ENCODE assay signal across 12 cellular contexts in genomic region chr7:117137868-117138267, GRCh38.
DNase-seq lines count a peak whose midpoint lies in the region; FAIRE-seq and TF ChIP-seq lines count a peak whose summit lies in the region.
"Had no signal": no experiment of that assay in that cellular context is flagged by ENCODE, and none has a peak within 500 bp of the region (broad histone marks: within the 10 kb centered on the region; RNA-seq: fewer than 3 reads in every experiment).

No MANE protein-coding gene starts in this region.

- H3K27me3 Mint-ChIP-seq in astrocyte (ENCODE audit: low read depth, unreplicated experiment) = no peaks in the 10 kb centered on the region
- no peaks in the 10 kb centered on the region for H3K27me3 Mint-ChIP-seq in activated CD4-positive, alpha-beta memory T cell treated with anti-CD3 and anti-CD28 coated beads, Interleukin-2, amount 10 ng/mL, durations not matched to agents 7 days and 5 days

- no peaks in the 10 kb centered on the region for H3K9me3 Mint-ChIP-seq in astrocyte (ENCODE audit: unreplicated experiment)
- H3K9me3 Mint-ChIP-seq in activated CD4-positive, alpha-beta memory T cell treated with anti-CD3 and anti-CD28 coated beads, Interleukin-2, amount 10 ng/mL, durations not matched to agents 7 days and 5 days = no peaks in the 10 kb centered on the region

- H3K27ac Mint-ChIP-seq in astrocyte (ENCODE audit: unreplicated experiment) = no peak overlapping the region
- no peak overlapping the region for H3K27ac Mint-ChIP-seq in activated CD4-positive, alpha-beta memory T cell treated with anti-CD3 and anti-CD28 coated beads, Interleukin-2, amount 10 ng/mL, durations not matched to agents 7 days and 5 days

- H3K4me2 ChIP-seq in astrocyte (ENCODE audit: low read length) = no peak overlapping the region
- H3K4me2 ChIP-seq: A549, BLaER1 had no signal

- no peaks in the 10 kb centered on the region for H3K79me2 ChIP-seq in astrocyte (ENCODE audit: insufficient read depth, low read length)

- TF ChIP-seq CTCF in HFF-Myc (IDR thresholded peaks at IDR 0.05; ENCODE audit: low read depth, low read length, missing control alignments) (no peak), astrocyte (IDR thresholded peaks at IDR 0.05; ENCODE audit: insufficient read depth, low read depth, low read length) (no peak)

- H3K9me3 ChIP-seq in astrocyte (ENCODE audit: insufficient read depth, low read depth, low read length) = no peaks in the 10 kb centered on the region
- H3K9me3 ChIP-seq: A549, BLaER1 had no signal

- no peaks in the 10 kb centered on the region for H3K27me3 ChIP-seq in astrocyte (ENCODE audit: insufficient read depth, low read length)
- H3K27me3 ChIP-seq: BLaER1 had no signal

- peaks cover 12% of the 10 kb centered on the region for H3K4me1 ChIP-seq in astrocyte (ENCODE audit: insufficient read depth, low read length)
- H3K4me1 ChIP-seq: BLaER1 had no signal

- H3K4me3 ChIP-seq in HFF-Myc (replicated peaks; ENCODE audit: low read depth, low read length) (no peak overlapping the region), astrocyte (ENCODE audit: insufficient read depth, low read depth, low read length) (no peak overlapping the region)
- H3K4me3 ChIP-seq: A549, BLaER1 had no signal

- peak; percentile 84 for DNase-seq in HFF-Myc (ENCODE audit: extremely low read depth, low read depth)
- DNase-seq in astrocyte (ENCODE audit: low read depth) = peak; percentile 51
- peak; percentile 78 for DNase-seq in iris pigment epithelial cell (ENCODE audit: low read depth)
- DNase-seq in activated CD4-positive, alpha-beta memory T cell treated with anti-CD3 and anti-CD28 coated beads, Interleukin-2, amount 10 ng/mL, durations not matched to agents 7 days and 5 days = no peak
- DNase-seq in stimulated activated naive CD4-positive, alpha-beta T cell treated with Interleukin-2 at 50 U/mL for 16 hours (lab: John Stamatoyannopoulos, UW) = no peak
- DNase-seq in stimulated activated CD4-positive, alpha-beta T cell treated with anti-CD3 and anti-CD28 coated beads, Interleukin-4, amount 100 ng/mL, for 4 hours = no peak
- DNase-seq: DMS53, GF-D8 had no signal

- H3K9ac ChIP-seq in astrocyte (ENCODE audit: low read length) = no peak overlapping the region
- H3K9ac ChIP-seq: BLaER1 had no signal

- peaks cover 10% of the 10 kb centered on the region for H3K36me3 Mint-ChIP-seq in astrocyte (ENCODE audit: low read depth, unreplicated experiment)
- H3K36me3 Mint-ChIP-seq in activated CD4-positive, alpha-beta memory T cell treated with anti-CD3 and anti-CD28 coated beads, Interleukin-2, amount 10 ng/mL, durations not matched to agents 7 days and 5 days (ENCODE audit: low read depth) = peaks cover 6% of the 10 kb centered on the region

- peaks cover 38% of the 10 kb centered on the region for H3K4me1 Mint-ChIP-seq in astrocyte (ENCODE audit: low read depth, unreplicated experiment)
- H3K4me1 Mint-ChIP-seq in activated CD4-positive, alpha-beta memory T cell treated with anti-CD3 and anti-CD28 coated beads, Interleukin-2, amount 10 ng/mL, durations not matched to agents 7 days and 5 days = peaks cover 12% of the 10 kb centered on the region

- H3K27ac ChIP-seq in astrocyte (ENCODE audit: low read depth, low read length) = no peak overlapping the region
- H3K27ac ChIP-seq: A549, BLaER1, HL-60 had no signal

- H2AFZ ChIP-seq in astrocyte (ENCODE audit: low read depth, low read length) = no peak overlapping the region

- H3K36me3 ChIP-seq in astrocyte (ENCODE audit: insufficient read depth, low read length) = peaks cover 5% of the 10 kb centered on the region
- H3K36me3 ChIP-seq: BLaER1 had no signal

- CTCF ChIA-PET in activated CD4-positive, alpha-beta memory T cell treated with anti-CD3 and anti-CD28 coated beads, Interleukin-2, amount 10 ng/mL, durations not matched to agents 7 days and 5 days (lab: Charles Lee) = interaction anchor here (0.5 to 0.9 kb wide), 2 partner anchors 10 to 32 kb away, joined by 3 read pairs; no protein-coding TSS in a partner anchor

- H4K20me1 ChIP-seq in astrocyte (ENCODE audit: insufficient read depth, low read length) = no peaks in the 10 kb centered on the region
- H4K20me1 ChIP-seq: BLaER1 had no signal

- POLR2A ChIA-PET in activated CD4-positive, alpha-beta memory T cell treated with anti-CD3 and anti-CD28 coated beads, Interleukin-2, amount 10 ng/mL, durations not matched to agents 7 days and 5 days (lab: Charles Lee) = no interaction called here

- no peak for FAIRE-seq in astrocyte (lab: Jason Lieb, UNC)
- FAIRE-seq: A549, GM19239 had no signal

- no peak overlapping the region for H3K4me3 Mint-ChIP-seq in astrocyte (ENCODE audit: unreplicated experiment)
- no peak overlapping the region for H3K4me3 Mint-ChIP-seq in activated CD4-positive, alpha-beta memory T cell treated with anti-CD3 and anti-CD28 coated beads, Interleukin-2, amount 10 ng/mL, durations not matched to agents 7 days and 5 days

Comparison
In these comparisons a context has a peak if more than half of its experiments do, and no peak if none do; other contexts are left out.
1. DNase-seq: peak in HFF-Myc (single experiment), astrocyte (single experiment) and iris pigment epithelial cell (single experiment); none in activated CD4-positive, alpha-beta memory T cell treated with anti-CD3 and anti-CD28 coated beads, Interleukin-2, amount 10 ng/mL, durations not matched to agents 7 days and 5 days (single experiment), stimulated activated naive CD4-positive, alpha-beta T cell treated with Interleukin-2 at 50 U/mL for 16 hours (single experiment) and stimulated activated CD4-positive, alpha-beta T cell treated with anti-CD3 and anti-CD28 coated beads, Interleukin-4, amount 100 ng/mL, for 4 hours (0 of 2).